Comparison of ENCODE assay signal across 8 cellular contexts in the genomic region with DNA sequence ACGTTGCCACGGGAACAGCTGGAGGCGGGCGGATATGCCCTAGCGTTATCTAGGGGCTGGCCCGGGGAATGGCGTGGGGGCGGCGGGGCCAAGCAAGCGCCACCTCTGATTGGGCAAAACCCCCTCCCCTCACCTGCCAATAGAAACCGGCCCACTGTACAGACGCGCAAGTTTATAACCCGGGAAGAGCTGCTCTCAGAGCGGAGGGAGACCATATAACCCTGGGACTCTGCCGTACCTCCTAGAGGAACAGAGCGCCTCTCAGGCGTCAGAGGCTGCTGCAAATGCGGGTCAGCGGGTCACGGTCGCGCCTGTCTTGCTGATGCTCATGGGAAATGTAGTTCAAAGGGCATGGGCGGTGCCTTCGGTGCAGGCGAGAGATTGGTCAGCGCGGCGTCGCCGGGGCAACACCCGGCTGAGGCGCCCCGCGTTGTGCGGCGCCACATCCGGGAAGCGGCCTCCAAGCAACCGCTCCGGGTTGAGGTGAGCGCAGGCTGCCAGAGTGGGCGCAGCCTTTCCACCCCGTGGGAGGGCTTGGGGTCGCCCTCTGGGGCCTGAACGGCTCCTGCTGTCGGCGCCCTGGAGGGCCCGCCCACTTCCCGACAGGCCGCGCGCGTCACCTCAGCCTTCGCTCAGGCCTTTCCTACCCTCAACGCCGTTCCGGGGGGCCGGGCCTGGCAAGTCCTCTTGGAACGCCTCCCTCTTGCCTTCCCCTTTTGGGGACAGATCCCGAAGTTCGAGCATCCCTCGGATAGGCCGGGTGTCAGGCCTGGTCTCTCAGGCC. TPM values are rescaled to one million over a fixed set of nuclear protein-coding genes. Genes with fewer than 3 reads are reported as not detected.
DNase-seq lines count a peak whose midpoint lies in the region; ATAC-seq and TF ChIP-seq lines count a peak whose summit lies in the region.

ZNF446 (plus strand) TSS at position 639 of the 784 bp plus-strand sequence. CDS start 867 bp downstream, outside the sequence.

- 0 to 1% methylated on average over 64 of the region's 64 CpGs for WGBS in lung, 2 donors

- peak; percentile 94 for ATAC-seq in lung (ENCODE audit: insufficient read depth, low FRiP score)

- no peaks in the 10 kb centered on the region for H3K27me3 ChIP-seq in lung (ENCODE audit: control insufficient read depth, insufficient read depth)

- no peaks in the 10 kb centered on the region for H3K9me3 ChIP-seq in lung (ENCODE audit: control insufficient read depth in 2 of 2, insufficient read depth in 1 of 2, low read length in 1 of 2)

- H3K27ac ChIP-seq in lung (ENCODE audit: low read depth in 1 of 2, low read length in 1 of 2), result peak within 1 kb of the TSS; percentile 86

- peak within 1 kb of the TSS; percentile 51 for H3K4me3 ChIP-seq in lung

- DNase-seq in COLO668 (lab: John Stamatoyannopoulos, UW; ENCODE audit: unreplicated experiment) (peak; percentile 96), GM20000 (ENCODE audit: low spot score) (peak; percentile 97), HS-5 (ENCODE audit: low read depth) (peak; percentile 79), NK-92 (lab: John Stamatoyannopoulos, UW; ENCODE audit: unreplicated experiment) (peak; percentile 77), lung (ENCODE audit: low spot score) (peak; percentile 98)
- DNase-seq in activated CD8-positive, alpha-beta memory T cell treated with anti-CD3 and anti-CD28 coated beads for 24 hours, result peak; percentile 96
- peak; percentile 91 for DNase-seq in effector CD8-positive, alpha-beta T cell (lab: John Stamatoyannopoulos, UW)
- DNase-seq in stimulated activated CD4-positive, alpha-beta T cell treated with anti-CD3 and anti-CD28 coated beads, TNF-alpha, amount 100 ng/mL, for 24 hours (ENCODE audit: low read depth in 3 of 3), result peak; percentile 89 to 94 (median 93)

- H3K4me1 ChIP-seq in lung (ENCODE audit: control insufficient read depth in 2 of 2, insufficient read depth in 2 of 2, low read length in 2 of 2), result peaks cover 0 to 2% of the 10 kb centered on the region in 2 donors

- peaks cover 2 to 35% of the 10 kb centered on the region in 2 donors for H3K36me3 ChIP-seq in lung (ENCODE audit: control insufficient read depth in 2 of 2, insufficient read depth in 2 of 2, low read length in 2 of 2)

- TF ChIP-seq CTCF in GM20000 (IDR thresholded peaks at IDR 0.05; ENCODE audit: extremely low read depth, missing control alignments) (no peak), lung (IDR thresholded peaks at IDR 0.05; ENCODE audit: control extremely low read depth, extremely low read depth) (no peak)

RNA-seq across cellular contexts. Expression of gene ZNF446, which starts in this region (rescaled TPM):
- total RNA-seq in lung, result 10 to 100 TPM; 12.5 to 12.9 TPM
- polyA plus RNA-seq in lung, result 1 to 10 TPM; 8.3 to 9.5 TPM

Comparison
In these comparisons a context has a peak if more than half of its experiments do, and no peak if none do; other contexts are left out.
1. Peak in every context shown above with its lines: DNase-seq, ATAC-seq, H3K4me3 ChIP-seq and H3K27ac ChIP-seq.